Comparison of ENCODE assay signal across 18 cellular contexts in genomic region chr13:71368301-71368700, GRCh38.
DNase-seq lines count a peak whose midpoint lies in the region; ATAC-seq, FAIRE-seq and TF ChIP-seq lines count a peak whose summit lies in the region.
"Had no signal": no experiment of that assay in that cellular context is flagged by ENCODE, and none has a peak within 500 bp of the region (broad histone marks: within the 10 kb centered on the region; RNA-seq: fewer than 3 reads in every experiment).

No MANE protein-coding gene starts in this region.

- ATAC-seq in SK-N-SH treated with all-trans-retinoic acid at 6 μM for 48 hours (no peak), GM21381 (IDR thresholded peaks at IDR 0.05; ENCODE audit: unreplicated experiment) (no peak), GM19455 (IDR thresholded peaks at IDR 0.05; ENCODE audit: unreplicated experiment) (no peak)
- ATAC-seq: GM12878 had no signal

- no peaks in the 10 kb centered on the region for H3K27me3 Mint-ChIP-seq in nephron progenitor cell (ENCODE audit: low read depth, poor library complexity)
- H3K27me3 Mint-ChIP-seq: CD4-positive, alpha-beta memory T cell had no signal

- H3K9ac ChIP-seq in SK-N-SH = no peak overlapping the region
- H3K9ac ChIP-seq: BLaER1, GM23248 had no signal

- CTCF ChIA-PET in SK-N-SH (lab: Yijun Ruan, JAX) = no interaction called here

- no peak overlapping the region for H3K4me3 Mint-ChIP-seq in nephron progenitor cell
- H3K4me3 Mint-ChIP-seq: CD14-positive monocyte; CD4-positive, alpha-beta memory T cell had no signal

- no peaks in the 10 kb centered on the region for H3K9me3 Mint-ChIP-seq in nephron progenitor cell

- no peak overlapping the region for H3K4me2 ChIP-seq in SK-N-SH
- H3K4me2 ChIP-seq: BLaER1 had no signal

- H3K36me3 Mint-ChIP-seq in nephron progenitor cell (ENCODE audit: low read depth) = no peaks in the 10 kb centered on the region
- H3K36me3 Mint-ChIP-seq: CD14-positive monocyte; CD4-positive, alpha-beta memory T cell had no signal

- H4K20me1 ChIP-seq in SK-N-SH (ENCODE audit: insufficient read depth) = no peaks in the 10 kb centered on the region
- H4K20me1 ChIP-seq: BLaER1 had no signal

- DNase-seq in SK-N-SH (peak; percentile 7), SJCRH30 (peak; percentile 43 to 62), nephron progenitor cell (no peak), NCI-H748 (lab: John Stamatoyannopoulos, UW; ENCODE audit: unreplicated experiment) (no peak)
- DNase-seq: 8988T; CD4-positive, alpha-beta memory T cell; DMS53; DND-41; EL; GM23248 had no signal

- WGBS in SK-N-SH (ENCODE audit: low lambda C conversion rate) = 43% methylated on average over 1 of the region's 1 CpG

- H2AFZ ChIP-seq in SK-N-SH (ENCODE audit: low read depth) = no peak overlapping the region
- H2AFZ ChIP-seq: GM23248 had no signal

- FAIRE-seq in islet of Langerhans (lab: Jason Lieb, UNC) = peak; percentile 92
- FAIRE-seq: GM12878 had no signal

- no peaks in the 10 kb centered on the region for H3K4me1 Mint-ChIP-seq in nephron progenitor cell
- H3K4me1 Mint-ChIP-seq: CD14-positive monocyte; CD4-positive, alpha-beta memory T cell had no signal

- no peak overlapping the region for H3K4me3 ChIP-seq in SK-N-SH (ENCODE audit: low read depth in 2 of 2, low read length in 1 of 2)
- no peak overlapping the region for H3K4me3 ChIP-seq in SJCRH30
- H3K4me3 ChIP-seq: BLaER1, GM12878, GM23248, HAP-1 had no signal

- H3F3A ChIP-seq in SK-N-SH (replicated peaks; ENCODE audit: insufficient read depth) = no peaks in the 10 kb centered on the region

- H3K9me3 ChIP-seq in SK-N-SH (no peaks in the 10 kb centered on the region), SJCRH30 (replicated peaks) (0 out of 2 replicates have a peak, but pooled peaks cover 5% of the 10 kb centered on the region)
- H3K9me3 ChIP-seq: BLaER1, HAP-1 had no signal

- H3K79me2 ChIP-seq in SK-N-SH (ENCODE audit: insufficient read depth) = no peaks in the 10 kb centered on the region

- no peaks in the 10 kb centered on the region for H3K27me3 ChIP-seq in SK-N-SH (ENCODE audit: insufficient read depth)
- H3K27me3 ChIP-seq in SJCRH30 = no peaks in the 10 kb centered on the region
- H3K27me3 ChIP-seq: BLaER1 had no signal

- no peak for TF ChIP-seq RAD21 in SK-N-SH (IDR thresholded peaks at IDR 0.05; ENCODE audit: low read length)

- POLR2A ChIA-PET in SK-N-SH (lab: Yijun Ruan, JAX) = no interaction called here

- peak overlapping the region in 1 of 2 experiments; percentile 16; a peak in 1 of 4 replicates for H3K27ac ChIP-seq in SK-N-SH (ENCODE audit: low read depth in 2 of 2, low read length in 1 of 2)
- H3K27ac ChIP-seq in SJCRH30 = 0 out of 2 replicates have a peak overlapping the region, but pooled peaks have one; percentile 25
- H3K27ac ChIP-seq: BLaER1, GM23248 had no signal

- TF ChIP-seq CTCF in SK-N-SH (IDR thresholded peaks at IDR 0.05) (no peak), nephron progenitor cell (IDR thresholded peaks at IDR 0.05) (no peak)

- no peaks in the 10 kb centered on the region; a peak in 2 of 4 replicates for H3K4me1 ChIP-seq in SK-N-SH (ENCODE audit: control insufficient read depth in 1 of 2, insufficient read depth in 2 of 2, low read depth in 1 of 2, low read length in 1 of 2)
- peaks cover 7% of the 10 kb centered on the region; the same call in 1 of the 2 replicates for H3K4me1 ChIP-seq in SJCRH30
- H3K4me1 ChIP-seq: BLaER1, HAP-1 had no signal

- no peaks in the 10 kb centered on the region for H3K9me2 ChIP-seq in SK-N-SH

- H3K36me3 ChIP-seq in SK-N-SH (replicated peaks in 1 of 2; ENCODE audit: control insufficient read depth in 1 of 2, insufficient read depth in 2 of 2, low read length in 1 of 2) (no peaks in the 10 kb centered on the region), SJCRH30 (no peaks in the 10 kb centered on the region)
- H3K36me3 ChIP-seq: BLaER1, HAP-1 had no signal

- TF ChIP-seq EP300 in SK-N-SH (IDR thresholded peaks at IDR 0.05; ENCODE audit: borderline replicate concordance in 1 of 2, low read depth in 1 of 2, low read length in 1 of 2) = no peak

- no peak overlapping the region for H3K27ac Mint-ChIP-seq in nephron progenitor cell
- H3K27ac Mint-ChIP-seq: CD14-positive monocyte; CD4-positive, alpha-beta memory T cell had no signal

TF ChIP-seq in SK-N-SH, 30 proteins besides CTCF, POLR2A, EP300 and RAD21:
- TF ChIP-seq TAF1 (IDR thresholded peaks at IDR 0.05; ENCODE audit: borderline replicate concordance, low read depth, low read length) (no peak), MXI1 (IDR thresholded peaks at IDR 0.05; ENCODE audit: low read depth, low read length) (no peak), USF2 (IDR thresholded peaks at IDR 0.05; ENCODE audit: borderline replicate concordance, low read depth, low read length) (no peak)

TF ChIP-seq in SK-N-SH treated with all-trans-retinoic acid at 6 μM for 48 hours, 23 proteins besides CTCF, POLR2A, EP300 and RAD21 (continues in another document):
- no peak for TF ChIP-seq OSR1 (CRISPR knock-in tag; IDR thresholded peaks at IDR 0.05)
- no peak for TF ChIP-seq TCF4 (CRISPR knock-in tag; IDR thresholded peaks at IDR 0.05; ENCODE audit: borderline replicate concordance)
- no peak for TF ChIP-seq SNAI2 (CRISPR knock-in tag; IDR thresholded peaks at IDR 0.05)
- no peak for TF ChIP-seq ZFP30 (CRISPR knock-in tag; IDR thresholded peaks at IDR 0.05)
- no peak for TF ChIP-seq ARNTL (CRISPR knock-in tag; IDR thresholded peaks at IDR 0.05; ENCODE audit: borderline replicate concordance, low read depth)
- TF ChIP-seq GLIS3 (CRISPR knock-in tag; IDR thresholded peaks at IDR 0.05) = no peak
- TF ChIP-seq POU6F1 (CRISPR knock-in tag; IDR thresholded peaks at IDR 0.05; ENCODE audit: borderline replicate concordance, low read depth) = no peak
- TF ChIP-seq TSHZ2 (CRISPR knock-in tag; IDR thresholded peaks at IDR 0.05) = no peak
- no peak for TF ChIP-seq CSRNP3 (CRISPR knock-in tag; IDR thresholded peaks at IDR 0.05)
- TF ChIP-seq CREB5 (CRISPR knock-in tag; IDR thresholded peaks at IDR 0.05; ENCODE audit: low read depth) = no peak
- no peak for TF ChIP-seq ESRRG (CRISPR knock-in tag; IDR thresholded peaks at IDR 0.05)
- TF ChIP-seq ZFP3 (CRISPR knock-in tag; IDR thresholded peaks at IDR 0.05) = no peak
- TF ChIP-seq CSDC2 (CRISPR knock-in tag; IDR thresholded peaks at IDR 0.05) = no peak
- no peak for TF ChIP-seq RARB (CRISPR knock-in tag; IDR thresholded peaks at IDR 0.05)

Comparison
In these comparisons a context has a peak if more than half of its experiments do, and no peak if none do; other contexts are left out.
1. DNase-seq: peak in SK-N-SH (single experiment) and SJCRH30 (2 of 2); none in nephron progenitor cell (single experiment) and NCI-H748 (single experiment).